ENCODE assay signal across 10 cellular contexts in genomic region chr6:99611148-99611547, GRCh38. TPM values are rescaled to one million over a fixed set of nuclear protein-coding genes. Genes with fewer than 3 reads are reported as not detected.
A peak's percentile ranks its signal among the peaks of the same experiment; 100 is the strongest.
DNase-seq lines count a peak whose midpoint lies in the region; ATAC-seq and TF ChIP-seq lines count a peak whose summit lies in the region.
"Had no signal": no experiment of that assay in that cellular context is flagged by ENCODE, and none has a peak within 500 bp of the region (broad histone marks: within the 10 kb centered on the region; RNA-seq: fewer than 3 reads in every experiment).

No MANE protein-coding gene starts in this region.

- H3K9me3 Mint-ChIP-seq in activated T-cell treated with anti-CD3 and anti-CD28 coated beads, Interleukin-2, amount 50 U/mL, for 72 hours: no peaks in the 10 kb centered on the region

- H3K27ac Mint-ChIP-seq in activated T-cell treated with anti-CD3 and anti-CD28 coated beads, Interleukin-2, amount 50 U/mL, for 72 hours: peak overlapping the region; percentile 68

- H3K4me1 Mint-ChIP-seq in activated T-cell treated with anti-CD3 and anti-CD28 coated beads, Interleukin-2, amount 50 U/mL, for 72 hours (ENCODE audit: low read depth): peaks cover 33% of the 10 kb centered on the region

- intact Hi-C loops in head of caudate nucleus (cut with DNase I): no loop called here
- intact Hi-C loops in psoas muscle (cut with DNase I): no loop called here

- H3K27me3 ChIP-seq in psoas muscle (ENCODE audit: insufficient read depth in 3 of 3, low read length in 2 of 3): peaks cover 0 to 100% (median 51%) of the 10 kb centered on the region in 3 donors

- peak in 1 of 2 donors; percentile 39 for DNase-seq in activated T-cell treated with anti-CD3 and anti-CD28 coated beads, Interleukin-2, amount 50 U/mL, for 72 hours
- no peak for DNase-seq in head of caudate nucleus
- no peak for DNase-seq in psoas muscle
- no peak for DNase-seq in NCI-H1092 treated with DMSO at 0.1 percent for 48 hours (lab: John Stamatoyannopoulos, UW)
- no peak for DNase-seq in NCI-H2029 treated with DMSO at 0.1 percent for 48 hours (lab: John Stamatoyannopoulos, UW)
- DNase-seq: mammary epithelial cell had no signal

- H3K4me1 ChIP-seq in psoas muscle: peaks cover 21% of the 10 kb centered on the region

- no peak overlapping the region for H3K4me3 ChIP-seq in psoas muscle

- peaks cover 74% of the 10 kb centered on the region for H3K27me3 Mint-ChIP-seq in activated T-cell treated with anti-CD3 and anti-CD28 coated beads, Interleukin-2, amount 50 U/mL, for 72 hours (ENCODE audit: low read depth)

- ATAC-seq in GM18517 (IDR thresholded peaks at IDR 0.05; ENCODE audit: unreplicated experiment) (peak; percentile 77), GM21423 (IDR thresholded peaks at IDR 0.05; ENCODE audit: unreplicated experiment) (peak; percentile 51), HG03175 (IDR thresholded peaks at IDR 0.05; ENCODE audit: unreplicated experiment) (peak; percentile 36), psoas muscle (no peak)
- ATAC-seq in activated T-cell treated with anti-CD3 and anti-CD28 coated beads, Interleukin-2, amount 50 U/mL, for 72 hours (replicated peaks in 1 of 2): peak; percentile 54 to 57

- H3K9me3 ChIP-seq in psoas muscle: no peaks in the 10 kb centered on the region

- no peaks in the 10 kb centered on the region for H3K36me3 ChIP-seq in psoas muscle (ENCODE audit: insufficient read depth in 1 of 2, low read depth in 1 of 2)

- peaks cover 2 to 6% of the 10 kb centered on the region in 2 donors for H3K36me3 Mint-ChIP-seq in activated T-cell treated with anti-CD3 and anti-CD28 coated beads, Interleukin-2, amount 50 U/mL, for 72 hours (ENCODE audit: insufficient read depth in 2 of 2)

- peak overlapping the region in 1 of 2 donors; percentile 62 for H3K4me3 Mint-ChIP-seq in activated T-cell treated with anti-CD3 and anti-CD28 coated beads, Interleukin-2, amount 50 U/mL, for 72 hours

- TF ChIP-seq CTCF in psoas muscle (IDR thresholded peaks at IDR 0.05): no peak

- WGBS in psoas muscle, 3 donors: 11 to 21% (median 17%) methylated on average over 3 of the region's 3 CpGs

- no peak overlapping the region for H3K27ac ChIP-seq in psoas muscle

RNA-seq across cellular contexts. Expression of gene PRDM13, which starts 4.5 kb away (rescaled TPM):
- total RNA-seq in activated T-cell treated with anti-CD3 and anti-CD28 coated beads, Interleukin-2, amount 50 U/mL, for 72 hours: not detected
- total RNA-seq in psoas muscle: not detected
- not detected for polyA plus RNA-seq in psoas muscle
- total RNA-seq: epithelial cell of proximal tubule, mammary epithelial cell had no signal
- polyA plus RNA-seq: mammary epithelial cell had no signal

RNA-seq across cellular contexts. Expression of gene CCNC, which starts 42.7 kb away (rescaled TPM):
- 10 to 100 TPM; 39.7 to 46.6 TPM for total RNA-seq in activated T-cell treated with anti-CD3 and anti-CD28 coated beads, Interleukin-2, amount 50 U/mL, for 72 hours
- total RNA-seq in psoas muscle: 10 to 100 TPM; 15.2 to 24.5 (median 19.3) TPM
- polyA plus RNA-seq in psoas muscle: 10 to 100 TPM; 12.4 to 21.4 (median 12.5) TPM

Comparison
In these comparisons a context has a peak if more than half of its experiments do, and no peak if none do; other contexts are left out.
1. ATAC-seq: peak in GM18517 (single experiment), GM21423 (single experiment), HG03175 (single experiment) and activated T-cell treated with anti-CD3 and anti-CD28 coated beads, Interleukin-2, amount 50 U/mL, for 72 hours (2 of 2); none in psoas muscle (0 of 4).